ENCODE assay signal across 25 cellular contexts in the genomic region with DNA sequence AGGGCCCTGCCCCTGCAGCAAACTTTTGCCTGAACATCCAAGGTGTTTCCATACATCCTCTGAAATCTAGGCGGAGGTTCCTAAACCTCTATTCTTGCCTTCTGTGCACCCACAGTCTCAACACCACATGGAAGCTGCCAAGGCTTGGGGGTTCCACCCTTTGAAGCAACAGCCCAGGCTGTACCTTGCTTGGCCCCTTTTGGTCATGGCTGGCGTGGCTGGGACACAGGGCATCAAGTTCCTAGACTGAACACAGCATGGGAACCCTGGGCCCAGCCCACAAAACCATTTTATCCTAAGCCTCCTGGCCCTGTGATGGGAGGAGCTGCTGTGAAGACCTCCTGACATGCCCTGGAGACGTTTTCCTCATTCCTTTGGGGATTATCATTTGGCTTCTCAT.
DNase-seq lines count a peak whose midpoint lies in the region; ATAC-seq, FAIRE-seq and TF ChIP-seq lines count a peak whose summit lies in the region.
"Had no signal": no experiment of that assay in that cellular context is flagged by ENCODE, and none has a peak within 500 bp of the region (broad histone marks: within the 10 kb centered on the region; RNA-seq: fewer than 3 reads in every experiment).

No MANE protein-coding gene starts in this region.

- peaks cover 26% of the 10 kb centered on the region for H3K9me3 Mint-ChIP-seq in chondrocyte (ENCODE audit: low read depth)

- H3K27ac ChIP-seq in lower lobe of right lung = no peak overlapping the region
- H3K27ac ChIP-seq in RWPE1 = no peak overlapping the region
- H3K27ac ChIP-seq: BLaER1, C4-2B, GM23248 had no signal

- no peak for ATAC-seq in lower lobe of right lung
- ATAC-seq: CD8-positive, alpha-beta T cell had no signal

- no peak overlapping the region for H3K27ac Mint-ChIP-seq in chondrocyte (ENCODE audit: unreplicated experiment)
- H3K27ac Mint-ChIP-seq: B cell; CD4-positive, CD25-positive, alpha-beta regulatory T cell; CD8-positive, alpha-beta T cell had no signal

- H3K4me1 Mint-ChIP-seq in chondrocyte (ENCODE audit: low read depth) = no peaks in the 10 kb centered on the region
- H3K4me1 Mint-ChIP-seq: B cell; CD4-positive, CD25-positive, alpha-beta regulatory T cell had no signal

- no peak overlapping the region for H3K4me3 ChIP-seq in lower lobe of right lung
- H3K4me3 ChIP-seq: BLaER1, GM23248 had no signal

- TF ChIP-seq CTCF in chondrocyte (IDR thresholded peaks at IDR 0.05) = no peak
- TF ChIP-seq CTCF in lower lobe of right lung (IDR thresholded peaks at IDR 0.05) = no peak
- no peak for TF ChIP-seq CTCF in RWPE1 (conservative IDR thresholded peaks at IDR 0.05; ENCODE audit: low read depth)
- TF ChIP-seq CTCF in D721Med (IDR thresholded peaks at IDR 0.05; ENCODE audit: insufficient read depth, missing control alignments) = no peak

- POLR2A ChIA-PET in RWPE1 (lab: Yijun Ruan, JAX; ENCODE audit: low non-redundant PET) = no interaction called here

- intact Hi-C loops in lower lobe of right lung (cut with DNase I) = no loop called here
- intact Hi-C loops in posterior vena cava (cut with DNase I) = no loop called here
- intact Hi-C loops in cardiac septum (cut with DNase I) = no loop called here

- no peaks in the 10 kb centered on the region for H3K4me1 ChIP-seq in lower lobe of right lung
- H3K4me1 ChIP-seq: BLaER1, Caco-2 had no signal

- no peak overlapping the region for H3K4me3 Mint-ChIP-seq in chondrocyte (ENCODE audit: unreplicated experiment)
- H3K4me3 Mint-ChIP-seq: B cell; CD4-positive, CD25-positive, alpha-beta regulatory T cell; CD8-positive, alpha-beta T cell had no signal

- H3K9me3 ChIP-seq in lower lobe of right lung = peaks cover 4% of the 10 kb centered on the region

- CTCF ChIA-PET in RWPE1 (lab: Yijun Ruan, JAX) = no interaction called here

- H3K36me3 ChIP-seq in lower lobe of right lung = no peaks in the 10 kb centered on the region
- H3K36me3 ChIP-seq: BLaER1 had no signal

- H3K27me3 ChIP-seq in lower lobe of right lung (ENCODE audit: low read depth) = no peaks in the 10 kb centered on the region
- H3K27me3 ChIP-seq: BLaER1 had no signal

- no peak for FAIRE-seq in D721Med (lab: Jason Lieb, UNC)
- FAIRE-seq: GM12891, GM18507, GM19239, H1 had no signal

- no peaks in the 10 kb centered on the region for H3K27me3 Mint-ChIP-seq in chondrocyte (ENCODE audit: low read depth)
- H3K27me3 Mint-ChIP-seq: B cell had no signal

- peak; percentile 14 for DNase-seq in M059J (ENCODE audit: low read depth)
- peak; percentile 58 for DNase-seq in chondrocyte (ENCODE audit: low spot score)
- peak; percentile 32 for DNase-seq in lower lobe of right lung
- peak; percentile 52 for DNase-seq in posterior vena cava (ENCODE audit: low spot score)
- no peak for DNase-seq in GM19238 (ENCODE audit: insufficient read length, low spot score)
- DNase-seq in RWPE1 (ENCODE audit: low spot score) = no peak
- no peak for DNase-seq in cardiac septum (ENCODE audit: low spot score)
- DNase-seq in D721Med (ENCODE audit: insufficient read length, low spot score) = no peak
- DNase-seq: Caco-2; CD4-positive, CD25-positive, alpha-beta regulatory T cell; CD8-positive, alpha-beta T cell; DMS 273 treated with DMSO at 0.1 percent for 48 hours; DMS79; EL; GF-D8; GM23248; H7; HCEC 1CT had no signal

- H3K36me3 Mint-ChIP-seq in chondrocyte (ENCODE audit: low read depth) = peaks cover 1% of the 10 kb centered on the region
- H3K36me3 Mint-ChIP-seq: CD4-positive, CD25-positive, alpha-beta regulatory T cell; CD8-positive, alpha-beta T cell had no signal

Comparison
In these comparisons a context has a peak if more than half of its experiments do, and no peak if none do; other contexts are left out.
1. DNase-seq: peak in M059J (single experiment), chondrocyte (single experiment), lower lobe of right lung (single experiment) and posterior vena cava (single experiment); none in GM19238 (single experiment), RWPE1 (single experiment), cardiac septum (single experiment) and D721Med (single experiment).